Comparison of ENCODE assay signal across 8 cellular contexts in the genomic region with DNA sequence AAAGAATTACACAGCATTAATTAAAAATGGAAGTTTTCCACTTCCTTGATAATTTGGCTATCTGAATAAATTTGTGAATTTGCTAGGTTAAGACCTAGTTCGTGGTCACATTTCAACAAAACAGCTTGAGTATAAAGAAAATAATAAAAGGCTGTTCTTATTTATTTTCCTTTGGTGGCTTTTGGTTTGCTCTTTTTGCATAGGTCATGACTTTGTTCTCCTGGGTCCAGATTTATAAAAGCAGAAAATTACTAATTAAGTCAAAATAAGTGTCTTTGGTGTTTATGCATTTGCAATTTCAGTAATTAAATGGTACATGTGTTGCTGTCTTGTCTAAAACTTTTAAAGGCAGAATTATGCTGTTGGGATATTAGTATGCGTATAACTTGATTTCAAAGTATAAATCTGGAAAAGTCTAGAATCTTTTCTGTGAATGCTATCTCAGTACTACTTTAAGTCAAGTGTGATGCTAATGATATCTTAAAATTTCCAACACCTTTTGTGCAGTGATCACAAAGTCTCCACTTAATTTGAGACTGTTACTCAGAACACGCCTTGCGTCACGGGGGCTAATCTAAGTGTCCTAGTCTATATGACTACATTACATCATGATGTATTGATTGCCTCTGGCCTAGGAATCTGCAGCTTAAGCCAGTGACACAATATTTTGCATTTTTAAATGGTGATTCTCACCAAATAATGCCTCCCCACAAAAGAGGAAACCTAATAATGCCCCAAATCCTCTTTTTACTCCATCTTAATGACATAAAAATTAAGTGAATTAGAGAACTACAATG. TPM values are rescaled to one million over a fixed set of nuclear protein-coding genes. Genes with fewer than 3 reads are reported as not detected.
DNase-seq lines count a peak whose midpoint lies in the region; ATAC-seq and TF ChIP-seq lines count a peak whose summit lies in the region.

No MANE protein-coding gene starts in this region.

- H3K27ac ChIP-seq in PC-3 (ENCODE audit: low read length) = no peak overlapping the region
- peak overlapping the region; percentile 98 to 100 (median 99) for H3K27ac ChIP-seq in sigmoid colon
- no peak overlapping the region for H3K27ac ChIP-seq in caudate nucleus (ENCODE audit: low read depth, low read length)

- no peak overlapping the region for H2AFZ ChIP-seq in PC-3 (ENCODE audit: low read length)

- peaks cover 72% of the 10 kb centered on the region for H3K36me3 Mint-ChIP-seq in effector memory CD8-positive, alpha-beta T cell (ENCODE audit: insufficient read depth)

- CTCF ChIA-PET in PC-3 (lab: Charles Lee) = no interaction called here

- no peaks in the 10 kb centered on the region for H3K9me3 Mint-ChIP-seq in effector memory CD8-positive, alpha-beta T cell

- H3K4me3 Mint-ChIP-seq in effector memory CD8-positive, alpha-beta T cell = peak overlapping the region; percentile 78 to 97

- no peaks in the 10 kb centered on the region for H3F3A ChIP-seq in PC-3 (ENCODE audit: low read length, unreplicated experiment)

- H4K20me1 ChIP-seq in PC-3 (ENCODE audit: low read length) = peaks cover 47% of the 10 kb centered on the region

- TF ChIP-seq CTCF in PC-3 (conservative IDR thresholded peaks at IDR 0.05; ENCODE audit: low read depth, low read length) (no peak), sigmoid colon (IDR thresholded peaks at IDR 0.05) (no peak)

- no peaks in the 10 kb centered on the region for H3K9me2 ChIP-seq in PC-3 (replicated peaks; ENCODE audit: low read length)

- H3K9ac ChIP-seq in PC-3 (ENCODE audit: low read length) = peak overlapping the region; percentile 86; the same call in 1 of the 2 replicates

- TF ChIP-seq POLR2A in GM18505 (IDR thresholded peaks at IDR 0.05; ENCODE audit: borderline replicate concordance, extremely low read depth, insufficient read depth, insufficient read length) (peak; percentile 29), sigmoid colon (IDR thresholded peaks at IDR 0.05) (no peak)

- H3K27me3 ChIP-seq in PC-3 (ENCODE audit: low read length) (no peaks in the 10 kb centered on the region), sigmoid colon (no peaks in the 10 kb centered on the region)

- H3K79me2 ChIP-seq in PC-3 (ENCODE audit: low read length) = peaks cover 67% of the 10 kb centered on the region

- peak overlapping the region; percentile 96 to 98 for H3K27ac Mint-ChIP-seq in effector memory CD8-positive, alpha-beta T cell

- peak overlapping the region; percentile 78 for H3K4me2 ChIP-seq in PC-3 (ENCODE audit: low read length)

- no peak for TF ChIP-seq EP300 in sigmoid colon (IDR thresholded peaks at IDR 0.05)

- peaks cover 40 to 54% of the 10 kb centered on the region in 2 donors for H3K4me1 Mint-ChIP-seq in effector memory CD8-positive, alpha-beta T cell (ENCODE audit: low read depth in 2 of 2)

- TSS peak; percentile 32 for BruUV-seq in PC-3 (replicated peaks; lab: Mats Ljungman, UMichigan)

- intact Hi-C loops in PC-3 (cut with micrococcal nuclease) = loop anchor here (5.0 kb wide), 2 partner anchors 89 to 139 kb away; partner anchors contain the start of genes ATP5F1E and NELFCD
- intact Hi-C loops in sigmoid colon (cut with DNase I) = loop anchor here (2.0 to 5.0 kb wide), 2 partner anchors 139 to 201 kb away; partner anchors contain the start of genes ATP5F1E and NPEPL1

- POLR2A ChIA-PET in PC-3 (lab: Charles Lee; ENCODE audit: unreplicated experiment) = no interaction called here

- DNase-seq in PC-3 = no peak
- no peak for DNase-seq in effector memory CD8-positive, alpha-beta T cell
- no peak for DNase-seq in sigmoid colon
- DNase-seq in activated gamma-delta T cell (lab: John Stamatoyannopoulos, UW) = no peak
- no peak for DNase-seq in caudate nucleus (lab: John Stamatoyannopoulos, UW)

- H3K27me3 Mint-ChIP-seq in effector memory CD8-positive, alpha-beta T cell = no peaks in the 10 kb centered on the region

- peaks cover 32% of the 10 kb centered on the region; the same call in 1 of the 2 replicates for H3K36me3 ChIP-seq in PC-3 (ENCODE audit: low read depth, low read length)
- H3K36me3 ChIP-seq in sigmoid colon = no peaks in the 10 kb centered on the region

- H3K9me3 ChIP-seq in PC-3 (ENCODE audit: low read length) = no peaks in the 10 kb centered on the region
- no peaks in the 10 kb centered on the region for H3K9me3 ChIP-seq in sigmoid colon

- H3K4me1 ChIP-seq in PC-3 (ENCODE audit: insufficient read depth, low read length) (peaks cover 25% of the 10 kb centered on the region), sigmoid colon (peaks cover 0 to 65% (median 59%) of the 10 kb centered on the region in 4 donors)

- no peak for ATAC-seq in GM18505 (IDR thresholded peaks at IDR 0.05; ENCODE audit: unreplicated experiment)
- ATAC-seq in PC-3 = no peak
- no peak for ATAC-seq in effector memory CD8-positive, alpha-beta T cell (replicated peaks)
- ATAC-seq in GM21717 (IDR thresholded peaks at IDR 0.05; ENCODE audit: unreplicated experiment) = no peak
- no peak for ATAC-seq in GM18520 (IDR thresholded peaks at IDR 0.05; ENCODE audit: unreplicated experiment)

- 52 to 57% methylated on average over 5 of the region's 5 CpGs for WGBS in sigmoid colon, 2 donors

- peak overlapping the region; percentile 91 for H3K4me3 ChIP-seq in PC-3 (ENCODE audit: low read length)
- peak overlapping the region; percentile 84 to 94 (median 92) for H3K4me3 ChIP-seq in sigmoid colon

RNA-seq across cellular contexts. Expression of gene GNAS, which starts 41.0 kb away (rescaled TPM):
- total RNA-seq in PC-3 (2014; rRNA removed) (694 and 822 TPM in 2 replicates), sigmoid colon (100 to 1,000 TPM; 449 to 808 (median 513) TPM)
- polyA plus RNA-seq in sigmoid colon = 100 to 1,000 TPM; 535 to 680 (median 633) TPM

RNA-seq across cellular contexts. Expression of gene GNAS-AS1, which starts 42.9 kb away (rescaled TPM):
- total RNA-seq in PC-3 (2014; rRNA removed) = 0.11 TPM in 1 of 2 replicates, not detected in the other
- total RNA-seq in sigmoid colon = under 1 TPM in 2 of 4 donors, not detected in 2; 0.33 to 0.36 TPM
- under 1 TPM in 1 of 3 donors, not detected in 2; 0.69 TPM for polyA plus RNA-seq in sigmoid colon

Comparison
In these comparisons a context has a peak if more than half of its experiments do, and no peak if none do; other contexts are left out.
1. H3K27ac ChIP-seq: peak in sigmoid colon (4 of 4); none in PC-3 (single experiment) and caudate nucleus (single experiment).